Comparison of ENCODE assay signal across 9 cellular contexts in the genomic region with DNA sequence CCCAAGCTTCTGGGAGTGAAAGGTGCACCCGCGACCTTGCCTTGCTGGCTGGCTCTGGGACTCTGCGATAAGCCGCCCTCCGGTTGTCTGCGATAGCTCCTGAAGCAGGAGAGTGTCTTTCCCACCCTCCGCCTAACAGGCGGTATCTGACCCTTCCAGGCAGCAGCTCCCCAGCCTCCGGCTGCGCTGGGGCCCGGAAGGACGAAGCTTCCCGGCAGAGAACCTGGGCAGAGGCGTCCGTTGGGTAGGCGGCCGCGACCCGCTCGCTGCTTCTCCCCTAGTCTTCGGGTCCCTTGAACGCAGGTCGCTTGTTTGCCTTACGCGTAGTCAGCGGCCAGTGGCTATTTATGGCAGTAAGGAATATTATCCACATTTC. TPM values are rescaled to one million over a fixed set of nuclear protein-coding genes. Genes with fewer than 3 reads are reported as not detected.
DNase-seq lines count a peak whose midpoint lies in the region; ATAC-seq, FAIRE-seq and TF ChIP-seq lines count a peak whose summit lies in the region.
"Had no signal": no experiment of that assay in that cellular context is flagged by ENCODE, and none has a peak within 500 bp of the region (broad histone marks: within the 10 kb centered on the region; RNA-seq: fewer than 3 reads in every experiment).

No MANE protein-coding gene starts in this region.

- CTCF ChIA-PET in A549 (lab: Yijun Ruan, JAX) (interaction anchor here (2.1 kb wide), 1 partner anchor 33 kb away, joined by 11 read pairs; no protein-coding TSS in a partner anchor), OCI-LY7 (lab: Charles Lee; ENCODE audit: unreplicated experiment) (interaction anchor here (0.6 to 1.3 kb wide), 3 partner anchors 70 to 195 kb away, joined by 3 read pairs; no protein-coding TSS in a partner anchor)

- DNase-seq in A549 (ENCODE audit: low read depth in 1 of 2, low spot score in 1 of 2): peak in 1 of 2 experiments; percentile 20
- no peak for DNase-seq in GM18507 (ENCODE audit: extremely low spot score, insufficient read length, low read depth)
- DNase-seq in OCI-LY7 (ENCODE audit: low spot score): no peak
- DNase-seq in mesendoderm: peak; percentile 82
- no peak for DNase-seq in upper lobe of left lung
- DNase-seq in MV-4-11 (lab: John Stamatoyannopoulos, UW): no peak

- TF ChIP-seq EP300 in A549 (IDR thresholded peaks at IDR 0.05): no peak
- no peak for TF ChIP-seq EP300 in upper lobe of left lung (IDR thresholded peaks at IDR 0.05)

- BruUV-seq in OCI-LY7 (replicated peaks; lab: Mats Ljungman, UMichigan): no TSS peak

- peaks cover 41% of the 10 kb centered on the region for H3K4me1 ChIP-seq in A549
- peaks cover 48% of the 10 kb centered on the region for H3K4me1 ChIP-seq in OCI-LY7 (ENCODE audit: insufficient read depth, low read length, poor library complexity, severe bottlenecking)
- H3K4me1 ChIP-seq in mesendoderm (ENCODE audit: control insufficient read depth, low read depth, low read length): no peaks in the 10 kb centered on the region
- peaks cover 19 to 28% (median 23%) of the 10 kb centered on the region in 4 donors for H3K4me1 ChIP-seq in upper lobe of left lung

- no peak for TF ChIP-seq CTCF in A549 (IDR thresholded peaks at IDR 0.05)
- TF ChIP-seq CTCF in OCI-LY7 (conservative IDR thresholded peaks at IDR 0.05; ENCODE audit: low read length): no peak
- no peak for TF ChIP-seq CTCF in upper lobe of left lung (IDR thresholded peaks at IDR 0.05)

- H2BK5ac ChIP-seq in mesendoderm (ENCODE audit: low read length): no peak overlapping the region

- peak overlapping the region; percentile 2 for H3K18ac ChIP-seq in mesendoderm (ENCODE audit: low read length)

- intact Hi-C loops in OCI-LY7 (cut with micrococcal nuclease; ENCODE audit: unreplicated experiment): no loop called here
- intact Hi-C loops in dendritic cell treated with granulocyte-macrophage colony-stimulating factor and Interleukin-4, amounts not matched to agents 40 ng/mL and 50 ng/mL, for 4 days (cut with micrococcal nuclease): loop anchor here (5.0 kb wide), 1 partner anchor 43 kb away; no protein-coding TSS in a partner anchor

- no peak for FAIRE-seq in A549 (lab: Jason Lieb, UNC)
- FAIRE-seq in GM18507 (lab: Jason Lieb, UNC): peak; percentile 24
- FAIRE-seq: islet of Langerhans had no signal

- WGBS in A549 (ENCODE audit: missing lambda C conversion rate): 0% methylated on average over 20 of the region's 26 CpGs
- WGBS in mesendoderm (ENCODE audit: extremely low coverage, insufficient coverage, low lambda C conversion rate): no CpG with 5 or more reads among the region's 26 CpGs
- WGBS in upper lobe of left lung, 2 donors: 18 to 19% methylated on average over 5 to 10 of the region's 26 CpGs

- H3K27me3 Mint-ChIP-seq in dendritic cell treated with granulocyte-macrophage colony-stimulating factor and Interleukin-4, amounts not matched to agents 40 ng/mL and 50 ng/mL, for 4 days: no peaks in the 10 kb centered on the region

- H3K4me2 ChIP-seq in A549 (peak overlapping the region; percentile 99), OCI-LY7 (ENCODE audit: low read length) (peak overlapping the region; percentile 98), mesendoderm (ENCODE audit: low read length) (peak overlapping the region; percentile 22)

- no peak overlapping the region for H2BK120ac ChIP-seq in mesendoderm (ENCODE audit: low read depth, low read length)

- H3K56ac ChIP-seq in mesendoderm (ENCODE audit: low read length): peak overlapping the region; percentile 85

- no peak overlapping the region for H4K5ac ChIP-seq in mesendoderm (ENCODE audit: low read length)

- no peaks in the 10 kb centered on the region for H3K9me2 ChIP-seq in OCI-LY7 (ENCODE audit: insufficient read depth, low read length)

- no peaks in the 10 kb centered on the region for H3K79me1 ChIP-seq in mesendoderm (ENCODE audit: low read length)

- H3K4me1 Mint-ChIP-seq in dendritic cell treated with granulocyte-macrophage colony-stimulating factor and Interleukin-4, amounts not matched to agents 40 ng/mL and 50 ng/mL, for 4 days (ENCODE audit: low read depth): peaks cover 18% of the 10 kb centered on the region

- H3K27ac ChIP-seq in A549: peak overlapping the region; percentile 97 to 100
- peak overlapping the region; percentile 97 for H3K27ac ChIP-seq in OCI-LY7 (ENCODE audit: low read depth, low read length, poor library complexity, severe bottlenecking)
- peak overlapping the region; percentile 95 for H3K27ac ChIP-seq in mesendoderm (ENCODE audit: low read depth, low read length)
- H3K27ac ChIP-seq in upper lobe of left lung: peak overlapping the region; percentile 97 to 100 (median 99)

- H2AFZ ChIP-seq in OCI-LY7 (ENCODE audit: low read length): peak overlapping the region; percentile 24; the same call in 1 of the 2 replicates

- H3K27me3 ChIP-seq in mesendoderm (ENCODE audit: insufficient read depth, low read length, poor library complexity): no peaks in the 10 kb centered on the region
- H3K27me3 ChIP-seq in upper lobe of left lung: no peaks in the 10 kb centered on the region

- no peak overlapping the region for H4K8ac ChIP-seq in mesendoderm (ENCODE audit: low read depth, low read length)

- H3K79me2 ChIP-seq in OCI-LY7 (ENCODE audit: insufficient read depth, low read depth, low read length) (peaks cover 69% of the 10 kb centered on the region), mesendoderm (ENCODE audit: control insufficient read depth, insufficient read depth, low read length) (no peaks in the 10 kb centered on the region)

- H3K4me3 Mint-ChIP-seq in dendritic cell treated with granulocyte-macrophage colony-stimulating factor and Interleukin-4, amounts not matched to agents 40 ng/mL and 50 ng/mL, for 4 days: peak overlapping the region; percentile 87

- no peak for TF ChIP-seq RAD21 in A549 (conservative IDR thresholded peaks at IDR 0.05 in 1 of 2, IDR thresholded peaks at IDR 0.05 in 1 of 2)

- ATAC-seq in A549: peak; percentile 72 to 73
- ATAC-seq in HG02973 (IDR thresholded peaks at IDR 0.05; ENCODE audit: unreplicated experiment): peak; percentile 21
- peak; percentile 48 to 64 for ATAC-seq in upper lobe of left lung (ENCODE audit: low FRiP score in 2 of 2)

- H3K27ac Mint-ChIP-seq in dendritic cell treated with granulocyte-macrophage colony-stimulating factor and Interleukin-4, amounts not matched to agents 40 ng/mL and 50 ng/mL, for 4 days: peak overlapping the region; percentile 99

- H3K23ac ChIP-seq in mesendoderm (ENCODE audit: low read length): no peak overlapping the region

- H3K4ac ChIP-seq in mesendoderm (ENCODE audit: low read depth, low read length): peak overlapping the region; percentile 73

- no peak overlapping the region for H2AK5ac ChIP-seq in mesendoderm (ENCODE audit: low read length)

- H2BK15ac ChIP-seq in mesendoderm (replicated peaks; ENCODE audit: low read depth): no peak overlapping the region

- H4K20me1 ChIP-seq in OCI-LY7 (ENCODE audit: insufficient read depth, low read length): peaks cover 11% of the 10 kb centered on the region; the same call in 1 of the 2 replicates

- H3K4me3 ChIP-seq in A549: peak overlapping the region; percentile 72
- peak overlapping the region; percentile 73 for H3K4me3 ChIP-seq in OCI-LY7 (ENCODE audit: low read depth, low read length, poor library complexity, severe bottlenecking)
- H3K4me3 ChIP-seq in mesendoderm (ENCODE audit: low read length): peak overlapping the region; percentile 31
- H3K4me3 ChIP-seq in upper lobe of left lung: peak overlapping the region; percentile 77 to 92 (median 80)

- TF ChIP-seq POLR2A in A549 (IDR thresholded peaks at IDR 0.05; ENCODE audit: low read length) (no peak), upper lobe of left lung (IDR thresholded peaks at IDR 0.05) (no peak)

- H3K36me3 ChIP-seq in OCI-LY7 (ENCODE audit: insufficient read depth, low read length) (peaks cover 46% of the 10 kb centered on the region), mesendoderm (ENCODE audit: control insufficient read depth, insufficient read depth, low read length) (no peaks in the 10 kb centered on the region), upper lobe of left lung (no peaks in the 10 kb centered on the region)

- peaks cover 38% of the 10 kb centered on the region for H3K36me3 Mint-ChIP-seq in dendritic cell treated with granulocyte-macrophage colony-stimulating factor and Interleukin-4, amounts not matched to agents 40 ng/mL and 50 ng/mL, for 4 days (ENCODE audit: low read depth)

- POLR2A ChIA-PET in A549 (lab: Yijun Ruan, JAX) (interaction anchor here (1.0 to 1.7 kb wide), 5 partner anchors 10 to 1170 kb away, joined by 3 to 11 read pairs (median 5); partner anchors contain the start of gene IRS1), OCI-LY7 (lab: Charles Lee) (interaction anchor here (0.6 to 2.6 kb wide), 22 partner anchors 10 to 1831 kb away, joined by 3 to 21 read pairs (median 4); partner anchors contain the start of gene IRS1)

- H3K9me3 Mint-ChIP-seq in dendritic cell treated with granulocyte-macrophage colony-stimulating factor and Interleukin-4, amounts not matched to agents 40 ng/mL and 50 ng/mL, for 4 days: no peaks in the 10 kb centered on the region

- H3K9ac ChIP-seq in mesendoderm (ENCODE audit: low read length): peak overlapping the region; percentile 71

- H3K9me3 ChIP-seq in A549 (no peaks in the 10 kb centered on the region), OCI-LY7 (ENCODE audit: low read length) (no peaks in the 10 kb centered on the region), upper lobe of left lung (no peaks in the 10 kb centered on the region)

TF ChIP-seq in A549, 52 proteins besides CTCF, POLR2A, EP300 and RAD21 (continues in another document):
- no peak for TF ChIP-seq CHD4 (IDR thresholded peaks at IDR 0.05; ENCODE audit: borderline replicate concordance)

RNA-seq across cellular contexts. Expression of gene RHBDD1, which starts 0.4 kb away (rescaled TPM):
- polyA plus RNA-seq in A549 (2011; rRNA removed) (46.9 and 50.6 TPM in 2 replicates), A549 (2017; fragmentation: RNase III; extraction: RNeasy Plus Mini Kit Qiagen cat#74134 plus additional on column Dnase treatment) (8.3 to 8.6 TPM (median 8.6 TPM) in 3 replicates)
- polyA plus RNA-seq in A549 (2012; cell fraction: cytosol; rRNA removed): 4.9 and 6.1 TPM in 2 replicates
- 5.1 and 6.0 TPM in 2 replicates for polyA plus RNA-seq in A549 (2012; cell fraction: nucleus; rRNA removed)
- polyA minus RNA-seq in A549 (2011; rRNA and poly(A)+ RNA removed): 60.9 and 78.3 TPM in 2 replicates
- total RNA-seq in OCI-LY7 (2014; rRNA removed; shearing (Covaris generic)): 30.4 and 40.8 TPM in 2 replicates
- total RNA-seq in OCI-LY7 (2022) (80.3 and 87.8 TPM in 2 replicates), upper lobe of left lung (10 to 100 TPM in 5 of 6 donors, 1 to 10 TPM in 1; 2.6 to 40.2 (median 14.5) TPM)
- polyA plus RNA-seq in mesendoderm (2013, experiment 1 of 2): 16.6 TPM
- 17.8 TPM for polyA plus RNA-seq in mesendoderm (2013, experiment 2 of 2)

RNA-seq across cellular contexts. Expression of gene IRS1, which starts 35.8 kb away (rescaled TPM):
- polyA plus RNA-seq in A549 (2011; rRNA removed): 10.4 and 12.9 TPM in 2 replicates
- polyA plus RNA-seq in A549 (2012; cell fraction: cytosol; rRNA removed): 13.4 and 20.3 TPM in 2 replicates
- polyA plus RNA-seq in A549 (2012; cell fraction: nucleus; rRNA removed): 15.9 and 22.7 TPM in 2 replicates
- polyA plus RNA-seq in A549 (2017; fragmentation: RNase III; extraction: RNeasy Plus Mini Kit Qiagen cat#74134 plus additional on column Dnase treatment): 13.1 to 15.6 TPM (median 13.9 TPM) in 3 replicates
- polyA minus RNA-seq in A549 (2011; rRNA and poly(A)+ RNA removed): 22.6 and 23.6 TPM in 2 replicates
- 15.9 and 18.1 TPM in 2 replicates for total RNA-seq in OCI-LY7 (2014; rRNA removed; shearing (Covaris generic))
- 23.5 and 23.6 TPM in 2 replicates for total RNA-seq in OCI-LY7 (2022)
- 11.7 TPM for polyA plus RNA-seq in mesendoderm (2013, experiment 1 of 2)
- polyA plus RNA-seq in mesendoderm (2013, experiment 2 of 2): 11.3 TPM
- total RNA-seq in upper lobe of left lung: 10 to 100 TPM in 5 of 6 donors, 1 to 10 TPM in 1; 9.3 to 14.3 (median 12.4) TPM

Comparison
In these comparisons a context has a peak if more than half of its experiments do, and no peak if none do; other contexts are left out.
1. ATAC-seq: peak in every context shown above with its lines; median percentile 72 in A549; 56 in upper lobe of left lung; 21 in HG02973.
2. H3K4me2 ChIP-seq: peak in every context shown above with its lines; median percentile 99 in A549; 98 in OCI-LY7; 22 in mesendoderm.